21 cellular contexts compared by ENCODE assay signal in genomic region chr2:190977505-190977904, GRCh38. TPM values are rescaled to one million over a fixed set of nuclear protein-coding genes. Genes with fewer than 3 reads are reported as not detected.
DNase-seq lines count a peak whose midpoint lies in the region; ATAC-seq and TF ChIP-seq lines count a peak whose summit lies in the region.
"Had no signal": no experiment of that assay in that cellular context is flagged by ENCODE, and none has a peak within 500 bp of the region (broad histone marks: within the 10 kb centered on the region; RNA-seq: fewer than 3 reads in every experiment).

No MANE protein-coding gene starts in this region.

- H3K9me3 ChIP-seq in subcutaneous abdominal adipose tissue (ENCODE audit: control insufficient read depth in 5 of 5, low read length in 5 of 5) = no peaks in the 10 kb centered on the region
- no peaks in the 10 kb centered on the region for H3K9me3 ChIP-seq in left lung
- H3K9me3 ChIP-seq: HAP-1, upper lobe of left lung had no signal

- H3K4me3 ChIP-seq in subcutaneous abdominal adipose tissue (ENCODE audit: low read depth in 1 of 5, low read length in 5 of 5) (no peak overlapping the region), left lung (no peak overlapping the region)
- H3K4me3 ChIP-seq: HAP-1, upper lobe of left lung had no signal

- DNase-seq in stimulated activated naive CD8-positive, alpha-beta T cell treated with anti-CD3 and anti-CD28 coated beads, Interleukin-15, Interleukin-2, amounts not matched to agents 100 U/mL and 50 U/mL, for 24 hours = no peak
- DNase-seq in activated T-helper 1 cell treated with anti-CD3 and anti-CD28 coated beads, Interleukin-12 subunit alpha, Interleukin-12 subunit beta, Interleukin-2, Interleukin-4 antibody, amounts not matched to agents 30 ng/mL and 10 ng/mL and 1 ng/mL, durations not matched to agents 14 hours and 24 hours and 36 hours (ENCODE audit: low spot score) = no peak
- no peak for DNase-seq in endothelial cell (ENCODE audit: low spot score)
- DNase-seq in left lung = no peak
- DNase-seq in AG08396 (ENCODE audit: low spot score) = no peak
- no peak for DNase-seq in NCI-H146 treated with DMSO at 0.1 percent for 48 hours (lab: John Stamatoyannopoulos, UW; ENCODE audit: unreplicated experiment)
- DNase-seq: effector memory CD4-positive, alpha-beta T cell; MV-4-11; NCI-H1930; NCI-H226; OCI-M1; SHP77; small intestine; stimulated activated CD4-positive, alpha-beta T cell treated with anti-CD3 and anti-CD28 coated beads, Interleukin-2, amount 100 ng/mL, for 48 hours; upper lobe of left lung; WERI-Rb-1 had no signal

- peak overlapping the region; percentile 78 for H3K27ac Mint-ChIP-seq in stimulated activated naive CD8-positive, alpha-beta T cell treated with anti-CD3 and anti-CD28 coated beads, Interleukin-15, Interleukin-2, amounts not matched to agents 100 ng/mL and 50 ng/mL, for 24 hours
- peak overlapping the region; percentile 80 for H3K27ac Mint-ChIP-seq in activated T-helper 1 cell treated with anti-CD3 and anti-CD28 coated beads, Interleukin-12 subunit alpha, Interleukin-12 subunit beta, Interleukin-2, Interleukin-4 antibody, amounts not matched to agents 30 ng/mL and 10 ng/mL and 1 ng/mL, durations not matched to agents 14 hours and 24 hours and 36 hours
- H3K27ac Mint-ChIP-seq in endothelial cell (ENCODE audit: unreplicated experiment) = peak overlapping the region; percentile 39

- H3K27me3 ChIP-seq in subcutaneous abdominal adipose tissue (ENCODE audit: control insufficient read depth in 5 of 5, insufficient read depth in 4 of 5, low read length in 5 of 5) (no peaks in the 10 kb centered on the region), left lung (no peaks in the 10 kb centered on the region)
- H3K27me3 ChIP-seq: upper lobe of left lung had no signal

- no peaks in the 10 kb centered on the region for H3K9me3 Mint-ChIP-seq in stimulated activated naive CD8-positive, alpha-beta T cell treated with anti-CD3 and anti-CD28 coated beads, Interleukin-15, Interleukin-2, amounts not matched to agents 100 ng/mL and 50 ng/mL, for 24 hours
- no peaks in the 10 kb centered on the region for H3K9me3 Mint-ChIP-seq in activated T-helper 1 cell treated with anti-CD3 and anti-CD28 coated beads, Interleukin-12 subunit alpha, Interleukin-12 subunit beta, Interleukin-2, Interleukin-4 antibody, amounts not matched to agents 30 ng/mL and 10 ng/mL and 1 ng/mL, durations not matched to agents 14 hours and 24 hours and 36 hours
- no peaks in the 10 kb centered on the region for H3K9me3 Mint-ChIP-seq in endothelial cell (ENCODE audit: unreplicated experiment)
- H3K9me3 Mint-ChIP-seq: neural crest cell had no signal

- no peak for ATAC-seq in stimulated activated naive CD8-positive, alpha-beta T cell treated with anti-CD3 and anti-CD28 coated beads, Interleukin-15, Interleukin-2, amounts not matched to agents 100 U/mL and 50 U/mL, for 24 hours
- ATAC-seq in left lung = no peak

- peaks cover 2 to 39% (median 28%) of the 10 kb centered on the region in 5 donors for H3K4me1 ChIP-seq in subcutaneous abdominal adipose tissue (ENCODE audit: control insufficient read depth in 5 of 5, insufficient read depth in 5 of 5, low read length in 5 of 5)
- H3K4me1 ChIP-seq in left lung = peaks cover 7 to 55% of the 10 kb centered on the region in 2 donors
- H3K4me1 ChIP-seq: HAP-1 had no signal

- H3K27me3 Mint-ChIP-seq in stimulated activated naive CD8-positive, alpha-beta T cell treated with anti-CD3 and anti-CD28 coated beads, Interleukin-15, Interleukin-2, amounts not matched to agents 100 ng/mL and 50 ng/mL, for 24 hours = no peaks in the 10 kb centered on the region
- H3K27me3 Mint-ChIP-seq in activated T-helper 1 cell treated with anti-CD3 and anti-CD28 coated beads, Interleukin-12 subunit alpha, Interleukin-12 subunit beta, Interleukin-2, Interleukin-4 antibody, amounts not matched to agents 30 ng/mL and 10 ng/mL and 1 ng/mL, durations not matched to agents 14 hours and 24 hours and 36 hours (ENCODE audit: insufficient read depth) = no peaks in the 10 kb centered on the region
- peaks cover 2% of the 10 kb centered on the region for H3K27me3 Mint-ChIP-seq in endothelial cell (ENCODE audit: unreplicated experiment)

- H3K9ac ChIP-seq in subcutaneous abdominal adipose tissue (ENCODE audit: low read length in 5 of 5) = no peak overlapping the region
- H3K9ac ChIP-seq: KMS-11 had no signal

- no peak for TF ChIP-seq CTCF in endothelial cell (IDR thresholded peaks at IDR 0.05; ENCODE audit: unreplicated experiment)
- no peak for TF ChIP-seq CTCF in left lung (IDR thresholded peaks at IDR 0.05)

- peaks cover 97% of the 10 kb centered on the region for H3K36me3 Mint-ChIP-seq in stimulated activated naive CD8-positive, alpha-beta T cell treated with anti-CD3 and anti-CD28 coated beads, Interleukin-15, Interleukin-2, amounts not matched to agents 100 ng/mL and 50 ng/mL, for 24 hours (ENCODE audit: low read depth)
- H3K36me3 Mint-ChIP-seq in activated T-helper 1 cell treated with anti-CD3 and anti-CD28 coated beads, Interleukin-12 subunit alpha, Interleukin-12 subunit beta, Interleukin-2, Interleukin-4 antibody, amounts not matched to agents 30 ng/mL and 10 ng/mL and 1 ng/mL, durations not matched to agents 14 hours and 24 hours and 36 hours (ENCODE audit: low read depth) = peaks cover 85% of the 10 kb centered on the region
- H3K36me3 Mint-ChIP-seq in endothelial cell (ENCODE audit: low read depth, unreplicated experiment) = peaks cover 43% of the 10 kb centered on the region

- peaks cover 57% of the 10 kb centered on the region for H3K4me1 Mint-ChIP-seq in stimulated activated naive CD8-positive, alpha-beta T cell treated with anti-CD3 and anti-CD28 coated beads, Interleukin-15, Interleukin-2, amounts not matched to agents 100 ng/mL and 50 ng/mL, for 24 hours (ENCODE audit: low read depth)
- peaks cover 61% of the 10 kb centered on the region for H3K4me1 Mint-ChIP-seq in activated T-helper 1 cell treated with anti-CD3 and anti-CD28 coated beads, Interleukin-12 subunit alpha, Interleukin-12 subunit beta, Interleukin-2, Interleukin-4 antibody, amounts not matched to agents 30 ng/mL and 10 ng/mL and 1 ng/mL, durations not matched to agents 14 hours and 24 hours and 36 hours (ENCODE audit: low read depth)
- H3K4me1 Mint-ChIP-seq in endothelial cell (ENCODE audit: unreplicated experiment) = peaks cover 44% of the 10 kb centered on the region
- H3K4me1 Mint-ChIP-seq: neural crest cell had no signal

- H3K27ac ChIP-seq in subcutaneous abdominal adipose tissue (ENCODE audit: low read depth, low read length) (peak overlapping the region; percentile 20), left lung (no peak overlapping the region)
- H3K27ac ChIP-seq: KMS-11, WERI-Rb-1 had no signal

- no peak overlapping the region for H3K4me3 Mint-ChIP-seq in stimulated activated naive CD8-positive, alpha-beta T cell treated with anti-CD3 and anti-CD28 coated beads, Interleukin-15, Interleukin-2, amounts not matched to agents 100 ng/mL and 50 ng/mL, for 24 hours
- no peak overlapping the region for H3K4me3 Mint-ChIP-seq in activated T-helper 1 cell treated with anti-CD3 and anti-CD28 coated beads, Interleukin-12 subunit alpha, Interleukin-12 subunit beta, Interleukin-2, Interleukin-4 antibody, amounts not matched to agents 30 ng/mL and 10 ng/mL and 1 ng/mL, durations not matched to agents 14 hours and 24 hours and 36 hours
- no peak overlapping the region for H3K4me3 Mint-ChIP-seq in endothelial cell (ENCODE audit: unreplicated experiment)
- H3K4me3 Mint-ChIP-seq: neural crest cell had no signal

- peaks cover 53 to 95% (median 88%) of the 10 kb centered on the region in 5 donors for H3K36me3 ChIP-seq in subcutaneous abdominal adipose tissue (ENCODE audit: control insufficient read depth in 5 of 5, insufficient read depth in 5 of 5, low read length in 5 of 5)
- peaks cover 2 to 99% of the 10 kb centered on the region in 2 donors for H3K36me3 ChIP-seq in left lung

- intact Hi-C loops in activated T-helper 1 cell treated with anti-CD3 and anti-CD28 coated beads, Interleukin-12 subunit alpha, Interleukin-12 subunit beta, Interleukin-2, Interleukin-4 antibody, amounts not matched to agents 30 ng/mL and 10 ng/mL and 1 ng/mL, durations not matched to agents 14 hours and 24 hours and 36 hours (cut with micrococcal nuclease) = loop anchor here (5.0 kb wide), 1 partner anchor 75 kb away; no protein-coding TSS in a partner anchor
- intact Hi-C loops in left lung (cut with DNase I) = no loop called here

RNA-seq across cellular contexts. Expression of gene STAT1, which starts 36.5 kb away (rescaled TPM):
- 129 and 136 TPM in 2 replicates for total RNA-seq in activated T-helper 1 cell treated with anti-CD3 and anti-CD28 coated beads, Interleukin-12 subunit alpha, Interleukin-12 subunit beta, Interleukin-2, Interleukin-4 antibody, amounts not matched to agents 30 ng/mL and 10 ng/mL and 1 ng/mL, durations not matched to agents 14 hours and 24 hours and 36 hours
- total RNA-seq in endothelial cell (ENCODE audit: unreplicated experiment) (30.1 TPM), left lung (100 to 1,000 TPM; 118 to 144 TPM)
